ENCODE assay signal across 15 cellular contexts in the genomic region with DNA sequence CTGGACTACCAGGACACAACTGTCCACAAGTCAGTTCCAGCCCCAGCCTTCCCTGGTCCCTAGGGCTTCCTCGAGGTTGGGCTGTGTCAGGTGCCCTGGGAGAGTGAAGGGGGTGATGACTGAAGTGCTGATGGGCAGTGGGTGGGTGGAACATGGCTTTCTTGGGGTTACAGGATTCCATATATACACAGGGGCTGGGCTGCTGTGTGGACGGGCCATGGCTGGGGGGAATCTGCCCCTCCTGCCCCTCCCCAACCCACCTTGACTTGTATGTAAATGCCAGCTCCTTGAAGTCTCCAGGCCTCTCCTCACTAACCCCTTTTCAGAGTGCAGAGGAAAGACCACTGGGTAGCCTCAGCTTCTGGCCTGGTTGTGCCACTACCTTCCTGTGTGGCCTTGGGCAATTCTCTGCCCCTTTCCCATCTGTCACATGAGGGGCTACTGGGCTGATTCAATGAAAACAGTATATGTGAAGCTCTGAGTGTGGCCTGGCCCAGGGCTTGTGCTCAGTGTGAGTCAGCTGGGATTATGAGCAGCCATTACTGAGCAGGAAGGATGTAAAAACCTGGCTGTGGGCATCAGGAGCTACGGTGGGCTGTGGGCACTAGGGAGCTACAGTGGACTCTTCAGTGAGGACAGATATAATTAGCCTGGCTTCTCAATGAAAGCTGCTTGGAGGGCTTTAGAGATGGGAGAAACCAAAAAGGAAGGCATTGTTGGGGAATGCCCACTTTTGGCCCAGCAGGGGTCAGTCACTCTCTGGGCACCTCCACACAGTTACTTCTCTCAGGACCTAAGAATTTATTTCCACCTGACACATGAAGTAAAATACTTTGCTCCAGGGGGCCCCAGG. TPM values are rescaled to one million over a fixed set of nuclear protein-coding genes. Genes with fewer than 3 reads are reported as not detected.
A peak's percentile ranks its signal among the peaks of the same experiment; 100 is the strongest.
DNase-seq lines count a peak whose midpoint lies in the region; ATAC-seq and TF ChIP-seq lines count a peak whose summit lies in the region.
"Had no signal": no experiment of that assay in that cellular context is flagged by ENCODE, and none has a peak within 500 bp of the region (broad histone marks: within the 10 kb centered on the region; RNA-seq: fewer than 3 reads in every experiment).

No MANE protein-coding gene starts in this region.

- 74% methylated on average over 3 of the region's 3 CpGs for WGBS in smooth muscle cell (ENCODE audit: low lambda C conversion rate)

- no peaks in the 10 kb centered on the region for H3K36me3 ChIP-seq in smooth muscle cell (ENCODE audit: low read depth)
- no peaks in the 10 kb centered on the region for H3K36me3 ChIP-seq in CD8-positive, alpha-beta memory T cell (ENCODE audit: insufficient read depth, low read length)
- H3K36me3 ChIP-seq: heart right ventricle, SJSA1 had no signal

- H3K9ac ChIP-seq in smooth muscle cell (ENCODE audit: low read depth), result no peak overlapping the region

- H3F3A ChIP-seq in smooth muscle cell (ENCODE audit: low read depth), result no peaks in the 10 kb centered on the region

- no peak overlapping the region for H3K27ac ChIP-seq in smooth muscle cell (ENCODE audit: low read depth)
- no peak overlapping the region for H3K27ac ChIP-seq in CD8-positive, alpha-beta memory T cell (ENCODE audit: low read depth, low read length)
- H3K27ac ChIP-seq: heart right ventricle, SJSA1 had no signal

- TF ChIP-seq CTCF in GM12864 (IDR thresholded peaks at IDR 0.05; ENCODE audit: low read depth, low read length, missing control alignments) (peak; percentile 10), NB4 (IDR thresholded peaks at IDR 0.05; ENCODE audit: low read depth, low read length) (peak; percentile 22), epithelial cell of proximal tubule (conservative IDR thresholded peaks at IDR 0.05; ENCODE audit: low read depth, low read length) (peak; percentile 37), smooth muscle cell (IDR thresholded peaks at IDR 0.05; ENCODE audit: borderline replicate concordance, insufficient read depth, poor library complexity, severe bottlenecking) (peak; percentile 21)

- H3K4me1 Mint-ChIP-seq in CD8-positive, alpha-beta memory T cell, result no peaks in the 10 kb centered on the region

- no peak for TF ChIP-seq POLR2A in NB4 (IDR thresholded peaks at IDR 0.05; ENCODE audit: extremely low read depth, insufficient read length)

- H4K20me1 ChIP-seq in smooth muscle cell (ENCODE audit: low read depth), result no peaks in the 10 kb centered on the region

- H3K27ac Mint-ChIP-seq in CD8-positive, alpha-beta memory T cell, result no peak overlapping the region
- H3K27ac Mint-ChIP-seq: nephron progenitor cell had no signal

- H3K27me3 ChIP-seq in smooth muscle cell (ENCODE audit: low read depth), result no peaks in the 10 kb centered on the region
- H3K27me3 ChIP-seq in CD8-positive, alpha-beta memory T cell (ENCODE audit: insufficient read depth, low read length, poor library complexity, severe bottlenecking), result no peaks in the 10 kb centered on the region
- H3K27me3 ChIP-seq: heart right ventricle, SJSA1 had no signal

- POLR2A ChIA-PET in CD8-positive, alpha-beta memory T cell (lab: Charles Lee), result no interaction called here

- peaks cover 0 to 4% (median 3%) of the 10 kb centered on the region in 3 donors for H3K36me3 Mint-ChIP-seq in CD8-positive, alpha-beta memory T cell

- H3K9me3 Mint-ChIP-seq in CD8-positive, alpha-beta memory T cell, result no peaks in the 10 kb centered on the region
- H3K9me3 Mint-ChIP-seq: nephron progenitor cell had no signal

- peaks cover 0 to 4% of the 10 kb centered on the region in 2 donors for H3K27me3 Mint-ChIP-seq in CD8-positive, alpha-beta memory T cell

- H3K4me3 Mint-ChIP-seq in CD8-positive, alpha-beta memory T cell, result no peak overlapping the region
- H3K4me3 Mint-ChIP-seq: nephron progenitor cell had no signal

- H3K9me3 ChIP-seq in smooth muscle cell (replicated peaks; ENCODE audit: low read depth), result no peaks in the 10 kb centered on the region
- H3K9me3 ChIP-seq in CD8-positive, alpha-beta memory T cell (ENCODE audit: low read length), result no peaks in the 10 kb centered on the region
- H3K9me3 ChIP-seq: heart right ventricle, SJSA1 had no signal

- no peak for DNase-seq in GM12864 (ENCODE audit: low read depth)
- DNase-seq in NB4 (ENCODE audit: low read depth), result peak; percentile 16
- no peak for DNase-seq in epithelial cell of proximal tubule (ENCODE audit: low read depth)
- DNase-seq in smooth muscle cell (lab: John Stamatoyannopoulos, UW; ENCODE audit: unreplicated experiment), result no peak
- DNase-seq in CD8-positive, alpha-beta memory T cell, result no peak
- DNase-seq in LoVo (ENCODE audit: low spot score), result no peak
- DNase-seq: activated naive CD4-positive, alpha-beta T cell treated with anti-CD3 and anti-CD28 coated beads, Interleukin-2, amount 50 U/mL, for 16 hours; DMS 273 treated with DMSO at 0.1 percent for 48 hours; heart right ventricle; left ventricle myocardium superior; NCI-H2029; NCI-H82; nephron progenitor cell had no signal

- ATAC-seq in GM19351 (IDR thresholded peaks at IDR 0.05; ENCODE audit: unreplicated experiment), result no peak
- ATAC-seq: heart right ventricle, left ventricle myocardium superior had no signal

- H3K79me2 ChIP-seq in smooth muscle cell (ENCODE audit: low read depth), result no peaks in the 10 kb centered on the region

- CTCF ChIA-PET in CD8-positive, alpha-beta memory T cell (lab: Charles Lee), result interaction anchor here (0.5 to 1.4 kb wide), 2 partner anchors 11 to 405 kb away, joined by 3 read pairs; no protein-coding TSS in a partner anchor

- no peak overlapping the region for H2AFZ ChIP-seq in smooth muscle cell (ENCODE audit: low read depth)

- H3K4me1 ChIP-seq in smooth muscle cell (ENCODE audit: low read depth), result no peaks in the 10 kb centered on the region
- no peaks in the 10 kb centered on the region for H3K4me1 ChIP-seq in CD8-positive, alpha-beta memory T cell (ENCODE audit: insufficient read depth, low read length)
- H3K4me1 ChIP-seq: SJSA1 had no signal

- H3K4me3 ChIP-seq in GM12864 (ENCODE audit: low read depth, low read length) (no peak overlapping the region), NB4 (ENCODE audit: low read depth, low read length) (no peak overlapping the region), epithelial cell of proximal tubule (ENCODE audit: low read depth, low read length) (no peak overlapping the region), smooth muscle cell (no peak overlapping the region)
- H3K4me3 ChIP-seq in CD8-positive, alpha-beta memory T cell (ENCODE audit: low read length), result no peak overlapping the region
- H3K4me3 ChIP-seq: heart right ventricle, SJSA1 had no signal

- no peak overlapping the region for H3K4me2 ChIP-seq in smooth muscle cell

RNA-seq across cellular contexts. Expression of gene PITX1, which starts 23.3 kb away (rescaled TPM):
- 0.14 and 1.6 TPM in 2 replicates for total RNA-seq in epithelial cell of proximal tubule
- 122 and 161 TPM in 2 replicates for total RNA-seq in smooth muscle cell
- polyA plus RNA-seq in smooth muscle cell, result 418 and 473 TPM in 2 replicates
- total RNA-seq in CD8-positive, alpha-beta memory T cell, result not detected
- not detected for polyA plus RNA-seq in CD8-positive, alpha-beta memory T cell
- total RNA-seq: left ventricle myocardium superior had no signal

RNA-seq across cellular contexts. Expression of gene CATSPER3, which starts 43.0 kb away (rescaled TPM):
- 0.29 TPM in 1 of 2 replicates, not detected in the other for total RNA-seq in epithelial cell of proximal tubule
- total RNA-seq in smooth muscle cell, result not detected in 2 replicates
- polyA plus RNA-seq in smooth muscle cell, result 0.32 TPM in 1 of 2 replicates, not detected in the other
- total RNA-seq in CD8-positive, alpha-beta memory T cell, result under 1 TPM; 0.18 to 0.29 TPM
- polyA plus RNA-seq in CD8-positive, alpha-beta memory T cell, result 0.36 TPM

Comparison
In these comparisons a context has a peak if more than half of its experiments do, and no peak if none do; other contexts are left out.
1. RNA of gene PITX1, which starts 23.3 kb away (total RNA-seq): 122 to 161 TPM in smooth muscle cell; 0.14 to 1.6 TPM in epithelial cell of proximal tubule and not detected in CD8-positive, alpha-beta memory T cell; every median in the first group is over 10 times any median in the second.
2. Peak in every context shown above with its lines, with median percentiles within 50 percentile points of each other: CTCF ChIP-seq.